Comparison of ENCODE assay signal across 16 cellular contexts in the genomic region with DNA sequence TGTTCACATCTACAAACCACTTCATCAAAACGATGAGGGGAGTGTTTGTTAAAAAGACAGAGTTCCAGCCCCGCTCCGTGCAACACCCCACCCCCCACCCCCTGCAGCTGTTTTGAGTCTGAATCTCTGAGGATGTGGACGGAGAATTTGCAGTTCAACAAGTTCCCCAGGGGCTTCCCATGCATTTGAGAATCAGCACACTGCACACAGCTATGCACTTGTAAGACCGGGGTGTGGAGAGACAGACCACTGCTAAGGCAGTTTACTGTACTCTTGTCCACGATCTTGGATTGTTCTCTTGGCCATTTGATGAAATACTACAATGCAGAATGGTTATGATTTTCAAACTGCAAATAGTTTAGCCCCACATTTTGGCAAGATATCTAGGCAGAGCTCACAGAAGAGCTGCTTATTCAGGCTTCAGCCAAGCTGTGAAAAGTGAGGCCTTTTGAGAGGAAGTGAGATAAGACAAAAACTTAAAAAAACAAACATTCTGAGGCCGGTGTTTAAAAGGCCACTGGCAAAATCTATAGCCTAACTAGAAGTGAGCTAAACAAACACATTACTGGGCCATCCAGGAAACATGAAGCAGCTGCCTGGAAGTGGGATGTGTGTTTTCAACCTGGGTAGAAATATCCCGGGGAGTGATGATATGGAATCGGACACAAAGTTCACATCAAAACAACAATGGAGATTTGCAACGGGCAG.
DNase-seq lines count a peak whose midpoint lies in the region; TF ChIP-seq lines count a peak whose summit lies in the region.
"Had no signal": no experiment of that assay in that cellular context is flagged by ENCODE, and none has a peak within 500 bp of the region (broad histone marks: within the 10 kb centered on the region; RNA-seq: fewer than 3 reads in every experiment).

No MANE protein-coding gene starts in this region.

- no peak overlapping the region for H3K9ac ChIP-seq in OCI-LY3 (ENCODE audit: low read length)

- no peaks in the 10 kb centered on the region for H3K36me3 Mint-ChIP-seq in nephron progenitor cell (ENCODE audit: low read depth)
- no peaks in the 10 kb centered on the region for H3K36me3 Mint-ChIP-seq in activated T-helper 2 cell treated with anti-CD3 and anti-CD28 coated beads, Interferon-gamma antibody, Interleukin-2, Interleukin-4, amounts not matched to agents 10 μg/mL and 5 μg/mL and 100 μg/mL, durations not matched to agents 14 hours and 24 hours and 36 hours (ENCODE audit: low read depth)
- H3K36me3 Mint-ChIP-seq: activated CD8-positive, alpha-beta memory T cell treated with anti-CD3 and anti-CD28 coated beads, Interleukin-2, amount 10 ng/mL, durations not matched to agents 7 days and 5 days had no signal

- H3K4me1 ChIP-seq in OCI-LY3 (ENCODE audit: low read length): peaks cover 21% of the 10 kb centered on the region

- H4K20me1 ChIP-seq in OCI-LY3 (ENCODE audit: insufficient read depth, low read length): no peaks in the 10 kb centered on the region

- H3K4me1 Mint-ChIP-seq in nephron progenitor cell: peaks cover 70% of the 10 kb centered on the region
- H3K4me1 Mint-ChIP-seq in activated T-helper 2 cell treated with anti-CD3 and anti-CD28 coated beads, Interferon-gamma antibody, Interleukin-2, Interleukin-4, amounts not matched to agents 10 μg/mL and 5 μg/mL and 100 μg/mL, durations not matched to agents 14 hours and 24 hours and 36 hours (ENCODE audit: low read depth): no peaks in the 10 kb centered on the region
- H3K4me1 Mint-ChIP-seq: activated CD8-positive, alpha-beta memory T cell treated with anti-CD3 and anti-CD28 coated beads, Interleukin-2, amount 10 ng/mL, durations not matched to agents 7 days and 5 days had no signal

- peak overlapping the region; percentile 96 for H3K27ac Mint-ChIP-seq in nephron progenitor cell
- no peak overlapping the region for H3K27ac Mint-ChIP-seq in activated T-helper 2 cell treated with anti-CD3 and anti-CD28 coated beads, Interferon-gamma antibody, Interleukin-2, Interleukin-4, amounts not matched to agents 10 μg/mL and 5 μg/mL and 100 μg/mL, durations not matched to agents 14 hours and 24 hours and 36 hours
- H3K27ac Mint-ChIP-seq: activated CD8-positive, alpha-beta memory T cell treated with anti-CD3 and anti-CD28 coated beads, Interleukin-2, amount 10 ng/mL, durations not matched to agents 7 days and 5 days; HFFc6; progenitor cell of endocrine pancreas had no signal

- no peaks in the 10 kb centered on the region for H3K27me3 Mint-ChIP-seq in nephron progenitor cell (ENCODE audit: low read depth, poor library complexity)
- H3K27me3 Mint-ChIP-seq in activated T-helper 2 cell treated with anti-CD3 and anti-CD28 coated beads, Interferon-gamma antibody, Interleukin-2, Interleukin-4, amounts not matched to agents 10 μg/mL and 5 μg/mL and 100 μg/mL, durations not matched to agents 14 hours and 24 hours and 36 hours (ENCODE audit: low read depth): no peaks in the 10 kb centered on the region
- H3K27me3 Mint-ChIP-seq: activated CD8-positive, alpha-beta memory T cell treated with anti-CD3 and anti-CD28 coated beads, Interleukin-2, amount 10 ng/mL, durations not matched to agents 7 days and 5 days; progenitor cell of endocrine pancreas had no signal

- H3K27me3 ChIP-seq in OCI-LY3 (ENCODE audit: low read depth, low read length): no peaks in the 10 kb centered on the region; the same call in 1 of the 2 replicates
- H3K27me3 ChIP-seq: esophagus muscularis mucosa, SJSA1, upper lobe of left lung had no signal

- H3K79me2 ChIP-seq in OCI-LY3 (ENCODE audit: low read length): no peaks in the 10 kb centered on the region

- H2AFZ ChIP-seq in OCI-LY3 (ENCODE audit: low read depth, low read length): no peak overlapping the region

- peak overlapping the region; percentile 19 for H3K4me2 ChIP-seq in OCI-LY3 (ENCODE audit: low read length)

- H3K9me3 Mint-ChIP-seq in nephron progenitor cell: peaks cover 6% of the 10 kb centered on the region
- peaks cover 11% of the 10 kb centered on the region for H3K9me3 Mint-ChIP-seq in activated T-helper 2 cell treated with anti-CD3 and anti-CD28 coated beads, Interferon-gamma antibody, Interleukin-2, Interleukin-4, amounts not matched to agents 10 μg/mL and 5 μg/mL and 100 μg/mL, durations not matched to agents 14 hours and 24 hours and 36 hours

- no peaks in the 10 kb centered on the region for H3K36me3 ChIP-seq in OCI-LY3 (replicated peaks; ENCODE audit: low read depth, low read length)
- H3K36me3 ChIP-seq: esophagus muscularis mucosa, SJSA1, upper lobe of left lung had no signal

- TF ChIP-seq CTCF in OCI-LY3 (IDR thresholded peaks at IDR 0.05; ENCODE audit: low read depth, low read length) (no peak), nephron progenitor cell (IDR thresholded peaks at IDR 0.05) (no peak)

- peak overlapping the region; percentile 1; the same call in 1 of the 2 replicates for H3K4me3 ChIP-seq in OCI-LY3 (ENCODE audit: low read length)
- H3K4me3 ChIP-seq: esophagus muscularis mucosa, SJSA1, upper lobe of left lung had no signal

- intact Hi-C loops in activated T-helper 2 cell treated with anti-CD3 and anti-CD28 coated beads, Interferon-gamma antibody, Interleukin-2, Interleukin-4, amounts not matched to agents 10 μg/mL and 5 μg/mL and 100 μg/mL, durations not matched to agents 14 hours and 24 hours and 36 hours (cut with micrococcal nuclease): no loop called here

- peak overlapping the region; percentile 2 for H3K4me3 Mint-ChIP-seq in nephron progenitor cell
- H3K4me3 Mint-ChIP-seq in activated T-helper 2 cell treated with anti-CD3 and anti-CD28 coated beads, Interferon-gamma antibody, Interleukin-2, Interleukin-4, amounts not matched to agents 10 μg/mL and 5 μg/mL and 100 μg/mL, durations not matched to agents 14 hours and 24 hours and 36 hours (ENCODE audit: low read depth): no peak overlapping the region
- H3K4me3 Mint-ChIP-seq: activated CD8-positive, alpha-beta memory T cell treated with anti-CD3 and anti-CD28 coated beads, Interleukin-2, amount 10 ng/mL, durations not matched to agents 7 days and 5 days; HFFc6 had no signal

- H3K9me3 ChIP-seq in OCI-LY3 (ENCODE audit: insufficient read depth, low read length): no peaks in the 10 kb centered on the region
- H3K9me3 ChIP-seq: esophagus muscularis mucosa, SJSA1, upper lobe of left lung had no signal

- peak; percentile 32 for DNase-seq in DMS53 (lab: John Stamatoyannopoulos, UW)
- DNase-seq in glomerular endothelial cell (ENCODE audit: extremely low read depth, low read depth, low spot score): peak; percentile 66
- DNase-seq in nephron progenitor cell: no peak
- no peak for DNase-seq in activated CD4-positive, alpha-beta T cell treated with anti-CD3 and anti-CD28 coated beads, Interleukin-2, amount 50 U/mL, for 48 hours
- DNase-seq in activated T-helper 2 cell treated with anti-CD3 and anti-CD28 coated beads, Interferon-gamma antibody, Interleukin-2, Interleukin-4, amounts not matched to agents 10 μg/mL and 5 μg/mL and 100 μg/mL, durations not matched to agents 14 hours and 24 hours and 36 hours (ENCODE audit: low spot score): no peak
- no peak for DNase-seq in occipital lobe (lab: John Stamatoyannopoulos, UW)
- DNase-seq in mesenteric fat pad (ENCODE audit: low spot score): no peak
- DNase-seq: activated CD8-positive, alpha-beta memory T cell treated with anti-CD3 and anti-CD28 coated beads, Interleukin-2, amount 10 ng/mL, durations not matched to agents 7 days and 5 days; activated naive CD4-positive, alpha-beta T cell treated with Interleukin-2 at 50 U/mL for 16 hours; DMS153; HFFc6; upper lobe of left lung had no signal

- H3K27ac ChIP-seq in OCI-LY3 (ENCODE audit: low read length): 0 out of 2 replicates have a peak overlapping the region, but pooled peaks have one; percentile 2
- H3K27ac ChIP-seq: SJSA1, upper lobe of left lung had no signal

Comparison
In these comparisons a context has a peak if more than half of its experiments do, and no peak if none do; other contexts are left out.
1. DNase-seq: peak in DMS53 (single experiment) and glomerular endothelial cell (single experiment); none in nephron progenitor cell (single experiment), activated CD4-positive, alpha-beta T cell treated with anti-CD3 and anti-CD28 coated beads, Interleukin-2, amount 50 U/mL, for 48 hours (0 of 2), activated T-helper 2 cell treated with anti-CD3 and anti-CD28 coated beads, Interferon-gamma antibody, Interleukin-2, Interleukin-4, amounts not matched to agents 10 μg/mL and 5 μg/mL and 100 μg/mL, durations not matched to agents 14 hours and 24 hours and 36 hours (single experiment), occipital lobe (single experiment) and mesenteric fat pad (single experiment).